16 cellular contexts compared by ENCODE assay signal in the genomic region with DNA sequence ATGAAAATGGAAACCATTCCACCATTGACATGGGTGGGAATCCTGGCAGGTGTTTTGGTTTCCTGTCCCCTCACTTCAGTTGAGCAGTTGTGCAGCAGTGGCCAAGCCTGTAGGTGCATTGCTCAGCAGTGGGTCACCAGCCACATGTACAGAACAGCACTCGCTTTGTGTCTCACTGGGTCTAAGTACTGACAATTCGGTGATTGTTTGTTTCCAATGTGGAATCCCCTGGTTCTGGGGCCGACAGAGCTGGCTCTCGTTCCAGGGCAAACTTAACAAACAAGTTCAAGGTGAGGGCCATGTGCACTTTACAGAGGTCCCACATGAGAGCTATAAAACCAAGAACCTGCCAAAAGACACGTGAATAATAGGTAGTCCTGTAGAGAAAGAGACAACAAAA. TPM values are rescaled to one million over a fixed set of nuclear protein-coding genes. Genes with fewer than 3 reads are reported as not detected.
DNase-seq lines count a peak whose midpoint lies in the region; ATAC-seq and TF ChIP-seq lines count a peak whose summit lies in the region.
"Had no signal": no experiment of that assay in that cellular context is flagged by ENCODE, and none has a peak within 500 bp of the region (broad histone marks: within the 10 kb centered on the region; RNA-seq: fewer than 3 reads in every experiment).

No MANE protein-coding gene starts in this region.

- no peak overlapping the region for H2AK5ac ChIP-seq in trophoblast cell (ENCODE audit: low read length)

- WGBS in liver, result 27% methylated on average over 5 of the region's 5 CpGs
- no CpG with 5 or more reads among the region's 5 CpGs for WGBS in trophoblast cell (ENCODE audit: extremely low coverage, insufficient coverage, insufficient read length)

- no peak overlapping the region for H4K91ac ChIP-seq in trophoblast cell (ENCODE audit: low read depth, low read length)

- BruUV-seq in OCI-LY7 (replicated peaks; lab: Mats Ljungman, UMichigan), result no TSS peak

- H3K4me1 ChIP-seq in liver (ENCODE audit: control insufficient read depth in 4 of 4, insufficient read depth in 4 of 4, low read length in 3 of 4) (peaks cover 0 to 3% (median 0%) of the 10 kb centered on the region in 4 donors), trophoblast cell (ENCODE audit: control insufficient read depth in 1 of 2, insufficient read depth in 2 of 2, low read length in 2 of 2) (no peaks in the 10 kb centered on the region), OCI-LY7 (ENCODE audit: insufficient read depth, low read length, poor library complexity, severe bottlenecking) (peaks cover 9% of the 10 kb centered on the region)
- H3K4me1 ChIP-seq: BLaER1 treated with 17β-estradiol and CSF1 and Interleukin-3, amounts not matched to agents 10 nM and 100 nM; HAP-1 had no signal

- no peaks in the 10 kb centered on the region for H3K27me3 ChIP-seq in liver (ENCODE audit: control insufficient read depth in 4 of 4, insufficient read depth in 4 of 4, low read length in 3 of 4)
- no peaks in the 10 kb centered on the region for H3K27me3 ChIP-seq in trophoblast cell (ENCODE audit: insufficient read depth, low read length)
- H3K27me3 ChIP-seq: BLaER1 treated with 17β-estradiol and CSF1 and Interleukin-3, amounts not matched to agents 10 nM and 100 nM had no signal

- H2AFZ ChIP-seq in trophoblast cell (ENCODE audit: insufficient read depth, low read length, poor library complexity) (peak overlapping the region; percentile 51), OCI-LY7 (ENCODE audit: low read length) (no peak overlapping the region)

- TF ChIP-seq RAD21 in liver (IDR thresholded peaks at IDR 0.05), result peak in 1 of 2 donors; percentile 37

- H3K9me3 ChIP-seq in liver (ENCODE audit: control insufficient read depth in 4 of 4, low read length in 3 of 4) (no peaks in the 10 kb centered on the region), trophoblast cell (ENCODE audit: insufficient read depth, low read depth, low read length) (no peaks in the 10 kb centered on the region), OCI-LY7 (ENCODE audit: low read length) (no peaks in the 10 kb centered on the region)
- H3K9me3 ChIP-seq: BLaER1 treated with 17β-estradiol and CSF1 and Interleukin-3, amounts not matched to agents 10 nM and 100 nM; HAP-1 had no signal

- H3K79me1 ChIP-seq in trophoblast cell (ENCODE audit: low read length), result no peaks in the 10 kb centered on the region

- POLR2A ChIA-PET in OCI-LY7 (lab: Charles Lee), result interaction anchor here (0.6 to 1.4 kb wide), 3 partner anchors 13 to 683 kb away, joined by 3 to 6 read pairs (median 4); no protein-coding TSS in a partner anchor

- H3K4me3 ChIP-seq in liver (ENCODE audit: low read depth in 1 of 3, low read length in 3 of 3), result no peak overlapping the region
- no peak overlapping the region for H3K4me3 ChIP-seq in trophoblast cell (ENCODE audit: low read depth, low read length)
- H3K4me3 ChIP-seq in OCI-LY7 (ENCODE audit: low read depth, low read length, poor library complexity, severe bottlenecking), result no peak overlapping the region
- H3K4me3 ChIP-seq: BLaER1 treated with 17β-estradiol and CSF1 and Interleukin-3, amounts not matched to agents 10 nM and 100 nM; HAP-1 had no signal

- no peak overlapping the region for H3K23ac ChIP-seq in trophoblast cell (ENCODE audit: low read length)

- H3K18ac ChIP-seq in trophoblast cell (ENCODE audit: low read length), result no peak overlapping the region

- DNase-seq in Ammon's horn (ENCODE audit: low spot score), result peak; percentile 89
- DNase-seq in trophoblast cell, result no peak
- DNase-seq in NCI-H2081 (lab: John Stamatoyannopoulos, UW), result no peak
- no peak for DNase-seq in OCI-LY7 (ENCODE audit: low spot score)
- DNase-seq: DND-41, KG1, NCI-H1048, NCI-H1436 treated with DMSO at 0.1 percent for 48 hours, NCI-H524 had no signal

- no peak overlapping the region for H2BK120ac ChIP-seq in trophoblast cell (ENCODE audit: insufficient read depth, low read length, poor library complexity)

- no peak overlapping the region for H3K4ac ChIP-seq in trophoblast cell (ENCODE audit: low read depth, low read length)

- no peak overlapping the region for H2BK12ac ChIP-seq in trophoblast cell (ENCODE audit: low read length)

- CTCF ChIA-PET in OCI-LY7 (lab: Charles Lee; ENCODE audit: unreplicated experiment), result no interaction called here

- H3K79me2 ChIP-seq in trophoblast cell (ENCODE audit: control insufficient read depth, insufficient read depth, low read length, poor library complexity) (no peaks in the 10 kb centered on the region), OCI-LY7 (ENCODE audit: insufficient read depth, low read depth, low read length) (no peaks in the 10 kb centered on the region)

- no peak overlapping the region for H2BK5ac ChIP-seq in trophoblast cell (ENCODE audit: low read depth, low read length, poor library complexity)

- no peak overlapping the region for H3K14ac ChIP-seq in trophoblast cell (ENCODE audit: low read length)

- intact Hi-C loops in OCI-LY7 (cut with micrococcal nuclease; ENCODE audit: unreplicated experiment), result no loop called here

- H3K27ac ChIP-seq in cingulate gyrus (ENCODE audit: low read depth, low read length) (peak overlapping the region; percentile 23), liver (ENCODE audit: low read depth in 1 of 2, low read length in 2 of 2) (peak overlapping the region in 1 of 2 donors; percentile 32), trophoblast cell (ENCODE audit: low read depth, low read length) (no peak overlapping the region), OCI-LY7 (ENCODE audit: low read depth, low read length, poor library complexity, severe bottlenecking) (no peak overlapping the region)
- H3K27ac ChIP-seq: BLaER1 treated with 17β-estradiol and CSF1 and Interleukin-3, amounts not matched to agents 10 nM and 100 nM had no signal

- H3K9ac ChIP-seq in liver (ENCODE audit: low read depth in 1 of 2, low read length in 2 of 2) (no peak overlapping the region), trophoblast cell (ENCODE audit: low read length) (no peak overlapping the region)
- H3K9ac ChIP-seq: BLaER1 treated with 17β-estradiol and CSF1 and Interleukin-3, amounts not matched to agents 10 nM and 100 nM had no signal

- no peak for ATAC-seq in HG03432 (IDR thresholded peaks at IDR 0.05; ENCODE audit: unreplicated experiment)
- ATAC-seq in HG02642 (IDR thresholded peaks at IDR 0.05; ENCODE audit: poor library complexity, unreplicated experiment), result no peak
- ATAC-seq: Right ventricle myocardium inferior had no signal

- H3K36me3 ChIP-seq in liver (ENCODE audit: control insufficient read depth in 4 of 4, insufficient read depth in 3 of 4, low read depth in 1 of 4, low read length in 3 of 4) (no peaks in the 10 kb centered on the region), trophoblast cell (ENCODE audit: control insufficient read depth in 1 of 2, insufficient read depth in 2 of 2, low read length in 2 of 2) (no peaks in the 10 kb centered on the region), OCI-LY7 (ENCODE audit: insufficient read depth, low read length) (no peaks in the 10 kb centered on the region)
- H3K36me3 ChIP-seq: BLaER1 treated with 17β-estradiol and CSF1 and Interleukin-3, amounts not matched to agents 10 nM and 100 nM; HAP-1 had no signal

- H4K12ac ChIP-seq in trophoblast cell (ENCODE audit: low read depth, low read length), result no peak overlapping the region

- H3K4me2 ChIP-seq in trophoblast cell (ENCODE audit: low read length) (no peak overlapping the region), OCI-LY7 (ENCODE audit: low read length) (no peak overlapping the region)
- H3K4me2 ChIP-seq: BLaER1 treated with 17β-estradiol and CSF1 and Interleukin-3, amounts not matched to agents 10 nM and 100 nM had no signal

- no peaks in the 10 kb centered on the region for H3K9me2 ChIP-seq in OCI-LY7 (ENCODE audit: insufficient read depth, low read length)

- H4K8ac ChIP-seq in trophoblast cell (ENCODE audit: low read depth, low read length), result no peak overlapping the region

- H4K20me1 ChIP-seq in OCI-LY7 (ENCODE audit: insufficient read depth, low read length), result no peaks in the 10 kb centered on the region
- H4K20me1 ChIP-seq: BLaER1 treated with 17β-estradiol and CSF1 and Interleukin-3, amounts not matched to agents 10 nM and 100 nM had no signal

- TF ChIP-seq CTCF in liver (IDR thresholded peaks at IDR 0.05; ENCODE audit: low read depth, low read length, missing input control), result no peak
- no peak for TF ChIP-seq CTCF in OCI-LY7 (conservative IDR thresholded peaks at IDR 0.05; ENCODE audit: low read length)

TF ChIP-seq in liver, 16 proteins besides CTCF, POLR2A, EP300 and RAD21 (continues in another document):
- no peak for TF ChIP-seq GABPA (IDR thresholded peaks at IDR 0.05 in 1 of 2, conservative IDR thresholded peaks at IDR 0.05 in 1 of 2)
- peak in 1 of 2 donors; percentile 90 for TF ChIP-seq JUND (IDR thresholded peaks at IDR 0.05)
- TF ChIP-seq HNF4A (conservative IDR thresholded peaks at IDR 0.05), result peak in 1 of 2 donors; percentile 72
- peak; percentile 45 for TF ChIP-seq YY1 (IDR thresholded peaks at IDR 0.05)
- no peak for TF ChIP-seq NR2F2 (IDR thresholded peaks at IDR 0.05)
- TF ChIP-seq, protein P1, sequence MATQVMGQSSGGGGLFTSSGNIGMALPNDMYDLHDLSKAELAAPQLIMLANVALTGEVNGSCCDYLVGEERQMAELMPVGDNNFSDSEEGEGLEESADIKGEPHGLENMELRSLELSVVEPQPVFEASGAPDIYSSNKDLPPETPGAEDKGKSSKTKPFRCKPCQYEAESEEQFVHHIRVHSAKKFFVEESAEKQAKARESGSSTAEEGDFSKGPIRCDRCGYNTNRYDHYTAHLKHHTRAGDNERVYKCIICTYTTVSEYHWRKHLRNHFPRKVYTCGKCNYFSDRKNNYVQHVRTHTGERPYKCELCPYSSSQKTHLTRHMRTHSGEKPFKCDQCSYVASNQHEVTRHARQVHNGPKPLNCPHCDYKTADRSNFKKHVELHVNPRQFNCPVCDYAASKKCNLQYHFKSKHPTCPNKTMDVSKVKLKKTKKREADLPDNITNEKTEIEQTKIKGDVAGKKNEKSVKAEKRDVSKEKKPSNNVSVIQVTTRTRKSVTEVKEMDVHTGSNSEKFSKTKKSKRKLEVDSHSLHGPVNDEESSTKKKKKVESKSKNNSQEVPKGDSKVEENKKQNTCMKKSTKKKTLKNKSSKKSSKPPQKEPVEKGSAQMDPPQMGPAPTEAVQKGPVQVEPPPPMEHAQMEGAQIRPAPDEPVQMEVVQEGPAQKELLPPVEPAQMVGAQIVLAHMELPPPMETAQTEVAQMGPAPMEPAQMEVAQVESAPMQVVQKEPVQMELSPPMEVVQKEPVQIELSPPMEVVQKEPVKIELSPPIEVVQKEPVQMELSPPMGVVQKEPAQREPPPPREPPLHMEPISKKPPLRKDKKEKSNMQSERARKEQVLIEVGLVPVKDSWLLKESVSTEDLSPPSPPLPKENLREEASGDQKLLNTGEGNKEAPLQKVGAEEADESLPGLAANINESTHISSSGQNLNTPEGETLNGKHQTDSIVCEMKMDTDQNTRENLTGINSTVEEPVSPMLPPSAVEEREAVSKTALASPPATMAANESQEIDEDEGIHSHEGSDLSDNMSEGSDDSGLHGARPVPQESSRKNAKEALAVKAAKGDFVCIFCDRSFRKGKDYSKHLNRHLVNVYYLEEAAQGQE (IDR thresholded peaks at IDR 0.05), result no peak

RNA-seq across cellular contexts. Expression of a gene that starts 54.1 kb away (rescaled TPM):
- 10 to 100 TPM; 16.7 to 57.6 TPM for total RNA-seq in liver
- 10 to 100 TPM in 1 of 2 donors, 1 to 10 TPM in 1; 10.0 to 24.1 TPM for polyA plus RNA-seq in liver
- 15.9 and 16.9 TPM in 2 replicates for polyA plus RNA-seq in trophoblast cell (2013)
- total RNA-seq in OCI-LY7 (2014; rRNA removed; shearing (Covaris generic)), result 3.8 and 6.6 TPM in 2 replicates
- 32.0 and 32.4 TPM in 2 replicates for total RNA-seq in OCI-LY7 (2022)
